In the genomic region with DNA sequence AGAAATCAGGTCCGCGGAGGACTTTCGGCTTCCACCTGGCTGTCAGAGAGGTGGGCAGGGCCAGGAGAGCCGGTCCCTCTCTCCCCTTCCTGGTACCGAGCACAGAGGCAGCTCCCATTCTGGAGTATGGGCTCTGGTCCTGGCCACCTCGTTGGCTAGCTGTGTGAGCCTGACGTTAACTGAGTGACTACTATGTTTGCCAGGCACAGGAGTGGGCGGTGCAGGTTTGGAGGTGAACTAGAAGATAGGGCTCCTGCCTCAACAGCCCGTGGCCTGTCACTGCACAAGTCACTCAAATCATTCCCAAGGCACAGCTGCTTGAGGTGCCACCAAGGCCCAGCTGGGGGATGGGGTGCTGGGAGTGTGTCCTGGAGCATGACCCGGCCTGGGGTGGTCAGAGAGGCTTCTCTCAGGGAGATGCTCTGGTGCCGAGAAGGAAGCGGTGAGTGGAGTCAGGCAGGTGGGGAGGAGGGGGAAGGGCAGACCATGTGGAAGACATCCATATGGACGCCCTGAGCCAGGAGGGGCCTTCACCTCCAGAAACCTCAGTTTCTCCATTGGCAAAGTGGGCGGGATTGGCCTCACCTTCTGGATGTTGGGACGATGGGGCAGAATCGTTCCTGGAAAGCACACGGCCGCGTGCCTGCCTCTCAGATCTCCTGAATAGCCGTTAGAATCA, we compare ENCODE assay signal across 26 cellular contexts. TPM values are rescaled to one million over a fixed set of nuclear protein-coding genes. Genes with fewer than 3 reads are reported as not detected.
DNase-seq lines count a peak whose midpoint lies in the region; FAIRE-seq and TF ChIP-seq lines count a peak whose summit lies in the region.
"Had no signal": no experiment of that assay in that cellular context is flagged by ENCODE, and none has a peak within 500 bp of the region (broad histone marks: within the 10 kb centered on the region; RNA-seq: fewer than 3 reads in every experiment).

No MANE protein-coding gene starts in this region.

- no peaks in the 10 kb centered on the region for H3F3A ChIP-seq in MM.1S (ENCODE audit: insufficient read depth, low read length)

- no peak overlapping the region for H2BK120ac ChIP-seq in H1 (replicated peaks; ENCODE audit: low read depth, low read length)

- 0 out of 2 replicates have a peak overlapping the region, but pooled peaks have one; percentile 73 for H4K8ac ChIP-seq in H1 (ENCODE audit: extremely low read depth, insufficient read depth, low read length)

- H3K79me1 ChIP-seq in H1 (ENCODE audit: low read depth, low read length) = peaks cover 4% of the 10 kb centered on the region; the same call in 1 of the 2 replicates

- TF ChIP-seq POLR2A in H1 (IDR thresholded peaks at IDR 0.05; ENCODE audit: control extremely low read depth in 1 of 2, low read depth in 2 of 2, low read length in 2 of 2) = no peak

- no peak overlapping the region for H3K14ac ChIP-seq in H1 (ENCODE audit: insufficient read length)

- H3K23ac ChIP-seq in H1 (ENCODE audit: insufficient read length) = no peak overlapping the region

- H2BK15ac ChIP-seq in H1 (ENCODE audit: low read length) = no peak overlapping the region

- no peak overlapping the region for H2AFZ ChIP-seq in H1 (ENCODE audit: low read length)
- H2AFZ ChIP-seq in MM.1S (ENCODE audit: low read length) = no peak overlapping the region
- H2AFZ ChIP-seq: GM23248 had no signal

- H3K27me3 ChIP-seq in H1 (replicated peaks in 1 of 4; ENCODE audit: control insufficient read depth in 3 of 4, extremely low read depth in 1 of 4, insufficient read depth in 3 of 4, low read length in 3 of 4) (no peaks in the 10 kb centered on the region), muscle layer of colon (ENCODE audit: control insufficient read depth in 1 of 2, insufficient read depth in 2 of 2, low read length in 2 of 2) (no peaks in the 10 kb centered on the region), stomach smooth muscle (ENCODE audit: control insufficient read depth in 1 of 2, insufficient read depth in 2 of 2, low read length in 2 of 2) (no peaks in the 10 kb centered on the region), MM.1S (replicated peaks; ENCODE audit: insufficient read depth, low read length) (peaks cover 94% of the 10 kb centered on the region)
- H3K27me3 ChIP-seq: MG63 had no signal

- no peak overlapping the region for H2BK20ac ChIP-seq in H1 (ENCODE audit: low read length)

- no peaks in the 10 kb centered on the region for H3K36me3 ChIP-seq in HEK293 (ENCODE audit: control insufficient read depth in 2 of 2, insufficient read depth in 1 of 2, low read length in 2 of 2)
- H3K36me3 ChIP-seq in H1 (ENCODE audit: control insufficient read depth in 2 of 4, insufficient read depth in 4 of 4, low read length in 3 of 4) = no peaks in the 10 kb centered on the region
- peaks cover 7% of the 10 kb centered on the region for H3K36me3 ChIP-seq in muscle layer of colon (ENCODE audit: insufficient read depth, low read length)
- peaks cover 0 to 3% of the 10 kb centered on the region in 2 donors for H3K36me3 ChIP-seq in stomach smooth muscle (ENCODE audit: control insufficient read depth in 2 of 2, insufficient read depth in 2 of 2, low read length in 2 of 2)
- H3K36me3 ChIP-seq in MM.1S (replicated peaks; ENCODE audit: insufficient read depth, low read length) = no peaks in the 10 kb centered on the region
- H3K36me3 ChIP-seq: MG63 had no signal

- DNase-seq in H1 (ENCODE audit: low read depth in 1 of 2, low spot score in 2 of 2) (no peak), MM.1S (no peak), DMS79 (lab: John Stamatoyannopoulos, UW) (no peak)
- DNase-seq in activated T-cell treated with anti-CD3 and anti-CD28 coated beads, Interleukin-2, amount 50 U/mL, for 1 hour = no peak
- DNase-seq in stimulated activated CD8-positive, alpha-beta memory T cell treated with anti-CD3 and anti-CD28 coated beads, Interleukin-4, amount 100 ng/mL, for 48 hours = no peak
- DNase-seq: CD8-positive, alpha-beta memory T cell; DMS53; GM23248; HCEC 1CT; Kasumi-1; MG63; NCI-H1092; NCI-H1436 treated with DMSO at 0.1 percent for 48 hours; NCI-H2081 treated with DMSO at 0.1 percent for 48 hours; NCI-H2227 treated with DMSO at 0.1 percent for 48 hours; NCI-H510A treated with DMSO at 0.1 percent for 48 hours; NCI-H82; PC-3 had no signal

- no peak overlapping the region for H3K18ac ChIP-seq in H1 (ENCODE audit: extremely low read depth, low read length)

- no peak for TF ChIP-seq RAD21 in H1 (IDR thresholded peaks at IDR 0.05 in 1 of 2, conservative IDR thresholded peaks at IDR 0.05 in 1 of 2; ENCODE audit: low read depth in 2 of 2, low read length in 2 of 2)

- no peaks in the 10 kb centered on the region for H3K4me1 ChIP-seq in HEK293 (ENCODE audit: control insufficient read depth, insufficient read depth, low read length)
- H3K4me1 ChIP-seq in H1 (replicated peaks in 1 of 4; ENCODE audit: control insufficient read depth in 3 of 4, insufficient read depth in 4 of 4, low read length in 3 of 4) = peaks cover 0 to 18% (median 10%) of the 10 kb centered on the region in 4 experiments; a peak in 6 of 7 replicates
- H3K4me1 ChIP-seq in muscle layer of colon (ENCODE audit: insufficient read depth, low read length) = peaks cover 83% of the 10 kb centered on the region
- peaks cover 77% of the 10 kb centered on the region for H3K4me1 ChIP-seq in stomach smooth muscle (ENCODE audit: control insufficient read depth, insufficient read depth, low read length)
- no peaks in the 10 kb centered on the region for H3K4me1 ChIP-seq in MM.1S (ENCODE audit: low read length)
- H3K4me1 ChIP-seq: A549 had no signal

- H3K27ac ChIP-seq in HEK293 (ENCODE audit: extremely low read depth, low read depth, low read length) = no peak overlapping the region
- H3K27ac ChIP-seq in H1 (ENCODE audit: low read depth, low read length) = no peak overlapping the region
- peak overlapping the region; percentile 63 for H3K27ac ChIP-seq in muscle layer of colon (ENCODE audit: low read depth, low read length)
- H3K27ac ChIP-seq in stomach smooth muscle (ENCODE audit: low read length) = peak overlapping the region; percentile 70
- no peak overlapping the region for H3K27ac ChIP-seq in MM.1S (ENCODE audit: low read length)
- H3K27ac ChIP-seq: A549, GM23248 had no signal

- no peak overlapping the region for H3K4ac ChIP-seq in H1 (replicated peaks; ENCODE audit: insufficient read length, low read depth, low read length)

- CTCF ChIA-PET in HEK293 (lab: Yijun Ruan, JAX) (interaction anchor here (1.3 kb wide), 1 partner anchor 32 kb away, joined by 4 read pairs; no protein-coding TSS in a partner anchor), H1 (lab: Charles Lee; ENCODE audit: partially characterized antibody) (no interaction called here)

- H2BK5ac ChIP-seq in H1 (ENCODE audit: low read depth, low read length) = no peak overlapping the region

- POLR2A ChIA-PET in HEK293 (lab: Yijun Ruan, JAX) = no interaction called here
- POLR2A ChIA-PET in H1 (lab: Charles Lee; ENCODE audit: partially characterized antibody) = no interaction called here

- H3K79me2 ChIP-seq in H1 (ENCODE audit: control insufficient read depth in 1 of 2, insufficient read depth in 2 of 2, low read length in 2 of 2) (no peaks in the 10 kb centered on the region; a peak in 1 of 4 replicates), MM.1S (ENCODE audit: low read length) (no peaks in the 10 kb centered on the region)

- H3K56ac ChIP-seq in H1 (replicated peaks; ENCODE audit: insufficient read length, low read depth, low read length) = no peak overlapping the region

- H2BK12ac ChIP-seq in H1 (ENCODE audit: low read depth, low read length) = no peak overlapping the region; the same call in 1 of the 2 replicates

- no peak overlapping the region for H2AK5ac ChIP-seq in H1 (ENCODE audit: low read depth, low read length)

- H3K9me2 ChIP-seq in MM.1S (replicated peaks; ENCODE audit: insufficient read depth, low read length) = no peaks in the 10 kb centered on the region

- H3K4me2 ChIP-seq in H1 (ENCODE audit: insufficient read depth in 1 of 2, low read depth in 2 of 2, low read length in 2 of 2) = no peak overlapping the region
- no peak overlapping the region for H3K4me2 ChIP-seq in MM.1S (ENCODE audit: low read depth, low read length)
- H3K4me2 ChIP-seq: A549 had no signal

- peaks cover 0 to 2% of the 10 kb centered on the region in 2 experiments for H4K20me1 ChIP-seq in H1 (replicated peaks in 1 of 2; ENCODE audit: control insufficient read depth in 1 of 2, insufficient read depth in 2 of 2, low read length in 2 of 2)
- H4K20me1 ChIP-seq in MM.1S (ENCODE audit: insufficient read depth, low read length) = no peaks in the 10 kb centered on the region

- TF ChIP-seq CTCF in HEK293 (tag by site-specific recombination; IDR thresholded peaks at IDR 0.05) (no peak), H1 (IDR thresholded peaks at IDR 0.05; ENCODE audit: control extremely low read depth in 1 of 3, insufficient read depth in 1 of 3, low read depth in 1 of 3, low read length in 3 of 3) (no peak), MM.1S (IDR thresholded peaks at IDR 0.05; ENCODE audit: low read length) (no peak)

- no peak for TF ChIP-seq EP300 in H1 (IDR thresholded peaks at IDR 0.05; ENCODE audit: borderline replicate concordance in 1 of 2, low read depth in 2 of 2, low read length in 2 of 2)

- H4K5ac ChIP-seq in H1 (ENCODE audit: insufficient read length, low read depth, low read length) = no peak overlapping the region

- WGBS in H1 (ENCODE audit: extremely low coverage in 1 of 2, insufficient coverage in 1 of 2, insufficient read length in 1 of 2, insufficient replicate concordance in 2 of 2, low coverage in 1 of 2, low lambda C conversion rate in 2 of 2, missing lambda C conversion rate in 1 of 2), 2 experiments = 83% methylated on average over 20 of the region's 20 CpGs; no CpG with 5 or more reads in 1 of the 2 experiments

- H3K9ac ChIP-seq in H1 (replicated peaks in 1 of 4; ENCODE audit: extremely low read depth in 1 of 4, low read depth in 3 of 4, low read length in 3 of 4) = no peak overlapping the region
- no peak overlapping the region for H3K9ac ChIP-seq in muscle layer of colon (ENCODE audit: low read length)
- peak overlapping the region; percentile 21 to 41 for H3K9ac ChIP-seq in stomach smooth muscle (ENCODE audit: low read length in 2 of 2)
- no peak overlapping the region for H3K9ac ChIP-seq in MM.1S (ENCODE audit: low read length)
- H3K9ac ChIP-seq: GM23248 had no signal

- no peak overlapping the region for H3K4me3 ChIP-seq in HEK293 (ENCODE audit: low read depth, low read length)
- H3K4me3 ChIP-seq in H1 (ENCODE audit: extremely low read depth in 1 of 4, insufficient read depth in 2 of 4, low read depth in 3 of 4, low read length in 4 of 4) = no peak overlapping the region
- H3K4me3 ChIP-seq in muscle layer of colon (ENCODE audit: low read depth in 1 of 2, low read length in 2 of 2) = no peak overlapping the region
- no peak overlapping the region for H3K4me3 ChIP-seq in stomach smooth muscle (ENCODE audit: low read length in 2 of 2)
- no peak overlapping the region for H3K4me3 ChIP-seq in MM.1S (ENCODE audit: low read length)
- H3K4me3 ChIP-seq: A549, GM23248, MG63 had no signal

- no peak overlapping the region for H4K91ac ChIP-seq in H1 (replicated peaks; ENCODE audit: insufficient read length, low read length)

- FAIRE-seq in H1 (lab: Jason Lieb, UNC) = no peak
- FAIRE-seq: A549, GM12892, GM18507 had no signal

- H3K23me2 ChIP-seq in H1 (ENCODE audit: low read depth, low read length) = no peaks in the 10 kb centered on the region

- H3K9me3 ChIP-seq in HEK293 (ENCODE audit: control insufficient read depth, insufficient read depth, low read depth, low read length) (no peaks in the 10 kb centered on the region), H1 (ENCODE audit: insufficient read depth in 2 of 2, low read depth in 1 of 2, low read length in 1 of 2) (no peaks in the 10 kb centered on the region), muscle layer of colon (ENCODE audit: low read length) (no peaks in the 10 kb centered on the region), stomach smooth muscle (ENCODE audit: control insufficient read depth in 2 of 2, low read length in 2 of 2) (no peaks in the 10 kb centered on the region), MM.1S (replicated peaks; ENCODE audit: insufficient read depth, low read length) (no peaks in the 10 kb centered on the region)
- H3K9me3 ChIP-seq: A549, MG63 had no signal

RNA-seq across cellular contexts. Expression of gene NCS1, which starts 39.5 kb away (rescaled TPM):
- 42.4 and 47.6 TPM in 2 replicates for total RNA-seq in H1 (2021; fragmentation: NEBNext Ultra II Directional; extraction: Animal tissue kit (Norgen Biotek cat#: 25700))
- 32.1 and 34.7 TPM in 2 replicates for polyA plus RNA-seq in H1 (2011; rRNA removed)
- polyA plus RNA-seq in H1 (2011; cell fraction: cytosol; rRNA removed) = 26.7 TPM
- 26.4 TPM for polyA plus RNA-seq in H1 (2011; cell fraction: nucleus; rRNA removed)
- 18.9 to 22.5 TPM (median 21.6 TPM) in 4 replicates for polyA plus RNA-seq in H1 (2012, experiment 1 of 2)
- polyA plus RNA-seq in H1 (2012, experiment 2 of 2) = 23.1 TPM
- 20.3 TPM for polyA plus RNA-seq in H1 (2013, experiment 1 of 2)
- polyA plus RNA-seq in H1 (2013, experiment 2 of 2) = 20.5 TPM
- polyA minus RNA-seq in H1 (2011; rRNA and poly(A)+ RNA removed) = 22.8 and 24.3 TPM in 2 replicates
- polyA minus RNA-seq in H1 (2011; cell fraction: cytosol; rRNA and poly(A)+ RNA removed) = 20.1 TPM
- polyA minus RNA-seq in H1 (2011; cell fraction: nucleus; rRNA and poly(A)+ RNA removed) = 9.9 TPM
- polyA plus RNA-seq: IgD-negative memory B cell had no signal

RNA-seq across cellular contexts. Expression of gene HMCN2, which starts 53.9 kb away (rescaled TPM):
- total RNA-seq in H1 (2021; fragmentation: NEBNext Ultra II Directional; extraction: Animal tissue kit (Norgen Biotek cat#: 25700)) = 7.9 and 9.1 TPM in 2 replicates
- 5.0 and 8.3 TPM in 2 replicates for polyA plus RNA-seq in H1 (2011; rRNA removed)
- 6.4 TPM for polyA plus RNA-seq in H1 (2011; cell fraction: cytosol; rRNA removed)
- polyA plus RNA-seq in H1 (2011; cell fraction: nucleus; rRNA removed) = 60.8 TPM
- polyA plus RNA-seq in H1 (2012, experiment 1 of 2) = 3.3 to 10.7 TPM (median 7.7 TPM) in 4 replicates
- 2.3 TPM for polyA plus RNA-seq in H1 (2012, experiment 2 of 2)
- polyA plus RNA-seq in H1 (2013, experiment 1 of 2) = 3.8 TPM
- polyA plus RNA-seq in H1 (2013, experiment 2 of 2) = 2.5 TPM
- polyA minus RNA-seq in H1 (2011; rRNA and poly(A)+ RNA removed) = 4.6 and 7.6 TPM in 2 replicates
- 9.8 TPM for polyA minus RNA-seq in H1 (2011; cell fraction: cytosol; rRNA and poly(A)+ RNA removed)
- 25.3 TPM for polyA minus RNA-seq in H1 (2011; cell fraction: nucleus; rRNA and poly(A)+ RNA removed)
- total RNA-seq: CD8-positive, alpha-beta memory T cell; GM23248 had no signal
- polyA plus RNA-seq: BJ; CD8-positive, alpha-beta memory T cell; GM23248; IgD-negative memory B cell had no signal

Comparison
In these comparisons a context has a peak if more than half of its experiments do, and no peak if none do; other contexts are left out.
1. H3K27ac ChIP-seq: peak in muscle layer of colon (single experiment) and stomach smooth muscle (single experiment); none in HEK293 (single experiment), H1 (single experiment) and MM.1S (single experiment).
2. H3K9ac ChIP-seq: peak in stomach smooth muscle (2 of 2); none in H1 (0 of 4), muscle layer of colon (single experiment) and MM.1S (single experiment).